Comparison of ENCODE assay signal across 1 cellular context in the genomic region with DNA sequence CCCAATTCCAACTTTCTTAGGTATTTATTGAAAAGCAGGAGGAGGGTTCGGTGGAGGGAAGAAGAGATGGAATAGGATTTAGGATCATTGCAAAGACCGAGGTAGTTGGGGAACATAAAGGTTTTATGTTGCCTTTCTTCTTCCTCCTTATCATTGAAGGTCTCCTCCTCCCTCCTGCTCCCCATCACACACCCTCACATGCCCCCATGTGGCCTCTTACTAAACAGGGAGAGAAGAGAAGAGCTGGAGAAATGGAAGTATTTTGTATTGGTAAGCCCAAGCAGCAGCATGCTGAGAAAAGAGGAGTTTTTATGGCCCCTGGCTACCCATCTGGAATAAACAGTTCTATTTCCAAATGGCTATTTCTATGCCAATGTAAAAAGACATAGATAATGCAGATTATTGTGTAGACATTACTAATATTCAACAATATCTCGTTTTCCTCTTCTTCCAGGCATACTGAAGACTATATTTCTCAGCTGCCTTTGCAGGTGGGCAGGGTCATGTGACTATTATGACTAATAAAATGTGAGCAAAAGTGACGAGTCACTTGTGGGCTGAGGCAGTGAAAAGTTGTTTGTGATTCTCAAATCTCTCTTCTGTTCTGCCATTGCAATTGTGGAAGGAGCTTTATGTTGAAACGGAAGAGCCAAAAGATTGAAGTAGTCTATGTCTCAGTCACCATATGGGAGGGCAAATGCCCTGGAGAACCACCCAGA.
TF ChIP-seq lines count a peak whose summit lies in the region.

No MANE protein-coding gene starts in this region.

TF ChIP-seq in H1, 55 proteins besides CTCF, POLR2A, EP300 and RAD21:
- TF ChIP-seq CTBP2 (IDR thresholded peaks at IDR 0.05; ENCODE audit: borderline replicate concordance, insufficient read depth, insufficient read length, low read length) (no peak), RBBP5 (IDR thresholded peaks at IDR 0.05; ENCODE audit: borderline replicate concordance, low read depth, low read length) (no peak), PHF8 (conservative IDR thresholded peaks at IDR 0.05; ENCODE audit: low read depth, low read length) (no peak), TCF12 (IDR thresholded peaks at IDR 0.05; ENCODE audit: low read depth, low read length) (no peak), GABPA (IDR thresholded peaks at IDR 0.05; ENCODE audit: borderline replicate concordance, insufficient read depth, low read length) (no peak), CEBPB (IDR thresholded peaks at IDR 0.05; ENCODE audit: low read depth, low read length) (no peak)
- TF ChIP-seq, protein P1, sequence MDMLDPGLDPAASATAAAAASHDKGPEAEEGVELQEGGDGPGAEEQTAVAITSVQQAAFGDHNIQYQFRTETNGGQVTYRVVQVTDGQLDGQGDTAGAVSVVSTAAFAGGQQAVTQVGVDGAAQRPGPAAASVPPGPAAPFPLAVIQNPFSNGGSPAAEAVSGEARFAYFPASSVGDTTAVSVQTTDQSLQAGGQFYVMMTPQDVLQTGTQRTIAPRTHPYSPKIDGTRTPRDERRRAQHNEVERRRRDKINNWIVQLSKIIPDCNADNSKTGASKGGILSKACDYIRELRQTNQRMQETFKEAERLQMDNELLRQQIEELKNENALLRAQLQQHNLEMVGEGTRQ (IDR thresholded peaks at IDR 0.05; ENCODE audit: low read length) = no peak
